18 cellular contexts compared by ENCODE assay signal in genomic region chr22:43500792-43501785, GRCh38.
"Had no signal": no experiment of that assay in that cellular context is flagged by ENCODE, and none has a peak within 500 bp of the region (broad histone marks: within the 10 kb centered on the region; RNA-seq: fewer than 3 reads in every experiment).

No MANE protein-coding gene starts in this region.

- H3K4me3 ChIP-seq: coronary artery, heart left ventricle, right atrium auricular region, sigmoid colon, skin epidermis, stomach, thoracic aorta had no signal

- H3K4me1 Mint-ChIP-seq: naive thymus-derived CD4-positive, alpha-beta T cell; nephron progenitor cell had no signal

- ATAC-seq: heart left ventricle; naive thymus-derived CD4-positive, alpha-beta T cell had no signal

- H3K4me3 Mint-ChIP-seq: naive thymus-derived CD4-positive, alpha-beta T cell; nephron progenitor cell had no signal

- H3K9me3 ChIP-seq: heart left ventricle, neutrophil, right atrium auricular region, sigmoid colon, stomach, thoracic aorta had no signal

- DNase-seq: effector CD8-positive, alpha-beta T cell; foreskin melanocyte; heart left ventricle; kidney glomerular epithelial cell; mammary epithelial cell; naive thymus-derived CD4-positive, alpha-beta T cell; nephron progenitor cell; sigmoid colon; stimulated activated CD4-positive, alpha-beta T cell treated with anti-CD3 and anti-CD28 coated beads, Interleukin-2, amount 100 ng/mL, for 24 hours; stimulated activated naive CD4-positive, alpha-beta T cell; stomach; substantia nigra; trophoblast cell had no signal

- H3K27me3 ChIP-seq: neutrophil, right atrium auricular region had no signal

- H3K36me3 ChIP-seq: heart left ventricle, neutrophil, right atrium auricular region, sigmoid colon, stomach, thoracic aorta had no signal

- H3K27ac ChIP-seq: coronary artery, heart left ventricle, neutrophil, right atrium auricular region, sigmoid colon, skin epidermis, stomach, thoracic aorta had no signal

- H3K27me3 Mint-ChIP-seq: naive thymus-derived CD4-positive, alpha-beta T cell had no signal

- H3K27ac Mint-ChIP-seq: naive thymus-derived CD4-positive, alpha-beta T cell; nephron progenitor cell had no signal

- H3K4me1 ChIP-seq: heart left ventricle, right atrium auricular region, sigmoid colon, stomach had no signal
